34 cellular contexts compared by ENCODE assay signal in the genomic region with DNA sequence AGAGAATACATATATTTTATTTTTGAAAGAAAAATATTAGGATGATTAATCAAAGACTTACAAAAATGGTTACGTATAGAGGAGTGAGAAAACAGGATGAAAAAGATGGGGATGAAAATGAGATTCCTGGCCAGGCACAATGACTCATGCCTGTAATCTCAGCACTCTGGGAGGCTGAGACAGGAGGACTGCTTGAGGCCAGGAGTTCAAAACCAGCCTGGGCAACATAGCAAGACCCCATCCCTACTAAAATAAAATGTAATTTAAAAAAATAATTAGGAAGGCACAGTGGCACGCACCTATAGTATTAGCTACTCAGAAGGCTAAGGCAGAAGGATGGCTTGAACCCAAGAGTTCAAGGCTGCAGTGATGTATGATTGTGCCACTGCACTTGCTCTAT.
"Had no signal": no experiment of that assay in that cellular context is flagged by ENCODE, and none has a peak within 500 bp of the region (broad histone marks: within the 10 kb centered on the region; RNA-seq: fewer than 3 reads in every experiment).

No MANE protein-coding gene starts in this region.

- H3K27ac Mint-ChIP-seq: activated CD4-positive, alpha-beta memory T cell treated with anti-CD3 and anti-CD28 coated beads, Interleukin-2, amount 10 ng/mL, durations not matched to agents 7 days and 5 days; activated CD4-positive, alpha-beta T cell treated with anti-CD3 and anti-CD28 coated beads for 36 hours; activated CD4-positive, alpha-beta T cell treated with anti-CD3 and anti-CD28 coated beads, Interleukin-2, amount 10 ng/mL, durations not matched to agents 7 days and 5 days; activated CD8-positive, alpha-beta memory T cell treated with anti-CD3 and anti-CD28 coated beads, Interleukin-2, amount 10 ng/mL, durations not matched to agents 7 days and 5 days; activated CD8-positive, alpha-beta T cell treated with anti-CD3 and anti-CD28 coated beads, Interleukin-2, amount 10 ng/mL, durations not matched to agents 7 days and 5 days; activated naive CD4-positive, alpha-beta T cell treated with anti-CD3 and anti-CD28 coated beads, Interleukin-2, amount 10 ng/mL, durations not matched to agents 7 days and 5 days; activated naive CD4-positive, alpha-beta T cell treated with anti-CD3 and anti-CD28 coated beads, Interleukin-2, amount 50 U/mL, for 24 hours; activated naive CD8-positive, alpha-beta T cell; activated naive CD8-positive, alpha-beta T cell treated with anti-CD3 and anti-CD28 coated beads, Interleukin-2, amount 10 ng/mL, durations not matched to agents 7 days and 5 days; activated naive CD8-positive, alpha-beta T cell treated with anti-CD3 and anti-CD28 coated beads, Interleukin-2, amount 50 U/mL, for 24 hours; activated T-cell treated with anti-CD3 and anti-CD28 coated beads, Interleukin-2, amount 50 U/mL, for 24 hours; activated T-helper 2 cell treated with anti-CD3 and anti-CD28 coated beads, Interferon-gamma antibody, Interleukin-2, Interleukin-4, amounts not matched to agents 10 μg/mL and 5 μg/mL and 100 μg/mL, durations not matched to agents 14 hours and 24 hours and 36 hours; brain; T-cell; T-helper 17 cell had no signal

- H3K4me1 Mint-ChIP-seq: activated CD4-positive, alpha-beta memory T cell treated with anti-CD3 and anti-CD28 coated beads, Interleukin-2, amount 10 ng/mL, durations not matched to agents 7 days and 5 days; activated CD4-positive, alpha-beta T cell treated with anti-CD3 and anti-CD28 coated beads, Interleukin-2, amount 10 ng/mL, durations not matched to agents 7 days and 5 days; activated CD8-positive, alpha-beta memory T cell treated with anti-CD3 and anti-CD28 coated beads, Interleukin-2, amount 10 ng/mL, durations not matched to agents 7 days and 5 days; activated naive CD4-positive, alpha-beta T cell treated with anti-CD3 and anti-CD28 coated beads, Interleukin-2, amount 10 ng/mL, durations not matched to agents 7 days and 5 days; activated naive CD8-positive, alpha-beta T cell treated with anti-CD3 and anti-CD28 coated beads, Interleukin-2, amount 50 U/mL, for 24 hours had no signal

- H3K36me3 ChIP-seq: ascending aorta, cardiac muscle cell had no signal

- H3K27me3 Mint-ChIP-seq: activated CD4-positive, alpha-beta memory T cell treated with anti-CD3 and anti-CD28 coated beads, Interleukin-2, amount 10 ng/mL, durations not matched to agents 7 days and 5 days; activated CD4-positive, alpha-beta T cell treated with anti-CD3 and anti-CD28 coated beads for 36 hours; activated CD4-positive, alpha-beta T cell treated with anti-CD3 and anti-CD28 coated beads, Interleukin-2, amount 10 ng/mL, durations not matched to agents 7 days and 5 days; activated CD8-positive, alpha-beta memory T cell treated with anti-CD3 and anti-CD28 coated beads, Interleukin-2, amount 10 ng/mL, durations not matched to agents 7 days and 5 days; activated naive CD4-positive, alpha-beta T cell treated with anti-CD3 and anti-CD28 coated beads, Interleukin-2, amount 50 U/mL, for 24 hours; activated naive CD8-positive, alpha-beta T cell; activated naive CD8-positive, alpha-beta T cell treated with anti-CD3 and anti-CD28 coated beads, Interleukin-2, amount 10 ng/mL, durations not matched to agents 7 days and 5 days; activated naive CD8-positive, alpha-beta T cell treated with anti-CD3 and anti-CD28 coated beads, Interleukin-2, amount 50 U/mL, for 24 hours; activated T-cell treated with anti-CD3 and anti-CD28 coated beads, Interleukin-2, amount 50 U/mL, for 24 hours; brain; central memory CD8-positive, alpha-beta T cell; T-cell; T-helper 17 cell had no signal

- H3K9me3 ChIP-seq: ascending aorta had no signal

- H3K27me3 ChIP-seq: ascending aorta, cardiac muscle cell had no signal

- H3K27ac ChIP-seq: ascending aorta, cardiac muscle cell, VCaP had no signal

- H3K4me3 ChIP-seq: ascending aorta, cardiac muscle cell had no signal

- H3K9me3 Mint-ChIP-seq: activated CD4-positive, alpha-beta memory T cell treated with anti-CD3 and anti-CD28 coated beads, Interleukin-2, amount 10 ng/mL, durations not matched to agents 7 days and 5 days; activated CD4-positive, alpha-beta T cell treated with anti-CD3 and anti-CD28 coated beads, Interleukin-2, amount 10 ng/mL, durations not matched to agents 7 days and 5 days; activated naive CD4-positive, alpha-beta T cell treated with anti-CD3 and anti-CD28 coated beads, Interleukin-2, amount 10 ng/mL, durations not matched to agents 7 days and 5 days; activated naive CD4-positive, alpha-beta T cell treated with anti-CD3 and anti-CD28 coated beads, Interleukin-2, amount 50 U/mL, for 24 hours; activated naive CD8-positive, alpha-beta T cell treated with anti-CD3 and anti-CD28 coated beads, Interleukin-2, amount 10 ng/mL, durations not matched to agents 7 days and 5 days; activated naive CD8-positive, alpha-beta T cell treated with anti-CD3 and anti-CD28 coated beads, Interleukin-2, amount 50 U/mL, for 24 hours; activated T-cell treated with anti-CD3 and anti-CD28 coated beads, Interleukin-2, amount 50 U/mL, for 24 hours; activated T-helper 2 cell treated with anti-CD3 and anti-CD28 coated beads, Interferon-gamma antibody, Interleukin-2, Interleukin-4, amounts not matched to agents 10 μg/mL and 5 μg/mL and 100 μg/mL, durations not matched to agents 14 hours and 24 hours and 36 hours; brain; central memory CD8-positive, alpha-beta T cell; T-cell had no signal

- DNase-seq: activated CD4-positive, alpha-beta memory T cell treated with anti-CD3 and anti-CD28 coated beads, Interleukin-2, amount 10 ng/mL, durations not matched to agents 7 days and 5 days; activated CD4-positive, alpha-beta T cell treated with anti-CD3 and anti-CD28 coated beads for 1 hour; activated CD4-positive, alpha-beta T cell treated with anti-CD3 and anti-CD28 coated beads for 36 hours; activated CD4-positive, alpha-beta T cell treated with anti-CD3 and anti-CD28 coated beads for 48 hours; activated CD4-positive, alpha-beta T cell treated with anti-CD3 and anti-CD28 coated beads, Interleukin-2, amount 10 ng/mL, durations not matched to agents 7 days and 5 days; activated CD4-positive, alpha-beta T cell treated with anti-CD3 and anti-CD28 coated beads, Interleukin-2, amount 50 U/mL, for 48 hours; activated CD4-positive, CD25-positive, alpha-beta regulatory T cell; activated CD8-positive, alpha-beta memory T cell treated with anti-CD3 and anti-CD28 coated beads for 24 hours; activated CD8-positive, alpha-beta memory T cell treated with anti-CD3 and anti-CD28 coated beads, Interleukin-2, amount 10 ng/mL, durations not matched to agents 7 days and 5 days; activated CD8-positive, alpha-beta memory T cell treated with anti-CD3 and anti-CD28 coated beads, Interleukin-2, amount 50 U/mL, for 48 hours; activated CD8-positive, alpha-beta T cell treated with anti-CD3 and anti-CD28 coated beads, Interleukin-2, amount 10 ng/mL, durations not matched to agents 7 days and 5 days; activated effector memory CD4-positive, alpha-beta T cell treated with Interleukin-2 at 50 U/mL for 16 hours; activated gamma-delta T cell; activated naive CD4-positive, alpha-beta T cell treated with anti-CD3 and anti-CD28 coated beads, Interleukin-2, amount 10 ng/mL, durations not matched to agents 7 days and 5 days; activated naive CD4-positive, alpha-beta T cell treated with Interleukin-2 at 50 U/mL for 16 hours; activated naive CD8-positive, alpha-beta T cell treated with anti-CD3 and anti-CD28 coated beads, Interleukin-2, amount 10 ng/mL, durations not matched to agents 7 days and 5 days; activated naive CD8-positive, alpha-beta T cell treated with anti-CD3 and anti-CD28 coated beads, Interleukin-2, amount 50 U/mL, for 24 hours; activated T-cell treated with anti-CD3 and anti-CD28 coated beads, Interleukin-2, amount 50 U/mL, for 24 hours; activated T-cell treated with anti-CD3 and anti-CD28 coated beads, Interleukin-2, amount 50 U/mL, for 48 hours; amygdala; anterior cingulate cortex; caudate nucleus; cerebellar nuclear complex; T-cell; T-helper 17 cell had no signal

- H3K4me3 Mint-ChIP-seq: activated CD4-positive, alpha-beta memory T cell treated with anti-CD3 and anti-CD28 coated beads, Interleukin-2, amount 10 ng/mL, durations not matched to agents 7 days and 5 days; activated CD4-positive, alpha-beta T cell treated with anti-CD3 and anti-CD28 coated beads for 36 hours; activated CD4-positive, alpha-beta T cell treated with anti-CD3 and anti-CD28 coated beads, Interleukin-2, amount 10 ng/mL, durations not matched to agents 7 days and 5 days; activated CD8-positive, alpha-beta memory T cell treated with anti-CD3 and anti-CD28 coated beads, Interleukin-2, amount 10 ng/mL, durations not matched to agents 7 days and 5 days; activated CD8-positive, alpha-beta T cell treated with anti-CD3 and anti-CD28 coated beads, Interleukin-2, amount 10 ng/mL, durations not matched to agents 7 days and 5 days; activated naive CD4-positive, alpha-beta T cell treated with anti-CD3 and anti-CD28 coated beads, Interleukin-2, amount 10 ng/mL, durations not matched to agents 7 days and 5 days; activated naive CD4-positive, alpha-beta T cell treated with anti-CD3 and anti-CD28 coated beads, Interleukin-2, amount 50 U/mL, for 24 hours; activated naive CD8-positive, alpha-beta T cell; activated naive CD8-positive, alpha-beta T cell treated with anti-CD3 and anti-CD28 coated beads, Interleukin-2, amount 10 ng/mL, durations not matched to agents 7 days and 5 days; activated naive CD8-positive, alpha-beta T cell treated with anti-CD3 and anti-CD28 coated beads, Interleukin-2, amount 50 U/mL, for 24 hours; activated T-cell treated with anti-CD3 and anti-CD28 coated beads, Interleukin-2, amount 50 U/mL, for 24 hours; brain; central memory CD8-positive, alpha-beta T cell; T-cell; T-helper 17 cell had no signal

- H3K36me3 Mint-ChIP-seq: activated CD8-positive, alpha-beta memory T cell treated with anti-CD3 and anti-CD28 coated beads, Interleukin-2, amount 10 ng/mL, durations not matched to agents 7 days and 5 days; activated naive CD4-positive, alpha-beta T cell treated with anti-CD3 and anti-CD28 coated beads, Interleukin-2, amount 10 ng/mL, durations not matched to agents 7 days and 5 days; activated naive CD4-positive, alpha-beta T cell treated with anti-CD3 and anti-CD28 coated beads, Interleukin-2, amount 50 U/mL, for 24 hours; activated naive CD8-positive, alpha-beta T cell treated with anti-CD3 and anti-CD28 coated beads, Interleukin-2, amount 10 ng/mL, durations not matched to agents 7 days and 5 days; T-cell had no signal

- ATAC-seq: activated CD4-positive, alpha-beta T cell treated with anti-CD3 and anti-CD28 coated beads for 36 hours; activated CD4-positive, CD25-positive, alpha-beta regulatory T cell treated with anti-CD3 and anti-CD28 coated beads, Interleukin-2, amount 50 U/mL, for 24 hours; activated CD8-positive, alpha-beta memory T cell treated with anti-CD3 and anti-CD28 coated beads, Interleukin-2, amount 10 ng/mL, durations not matched to agents 7 days and 5 days; activated CD8-positive, alpha-beta T cell treated with anti-CD3 and anti-CD28 coated beads, Interleukin-2, amount 10 ng/mL, durations not matched to agents 7 days and 5 days; activated naive CD8-positive, alpha-beta T cell treated with anti-CD3 and anti-CD28 coated beads, Interleukin-2, amount 50 U/mL, for 24 hours; T-cell; T-helper 17 cell had no signal
